In genomic region chr10:66940950-66941349, GRCh38 we compare ENCODE assay signal across 15 cellular contexts. TPM values are rescaled to one million over a fixed set of nuclear protein-coding genes. Genes with fewer than 3 reads are reported as not detected.
"Had no signal": no experiment of that assay in that cellular context is flagged by ENCODE, and none has a peak within 500 bp of the region (broad histone marks: within the 10 kb centered on the region; RNA-seq: fewer than 3 reads in every experiment).

No MANE protein-coding gene starts in this region.

- H3K36me3 ChIP-seq: cardiac muscle cell, neural progenitor cell, transverse colon had no signal

- H3K9ac ChIP-seq: neural progenitor cell had no signal

- H3K4me3 ChIP-seq: cardiac muscle cell, neural progenitor cell, smooth muscle cell, transverse colon had no signal

- H3K4me1 ChIP-seq: neural progenitor cell had no signal

- H3K9me3 ChIP-seq: transverse colon had no signal

- H2AFZ ChIP-seq: neural progenitor cell had no signal

- DNase-seq: activated CD4-positive, alpha-beta T cell treated with anti-CD3 and anti-CD28 coated beads for 48 hours; activated CD8-positive, alpha-beta memory T cell treated with anti-CD3 and anti-CD28 coated beads, Interleukin-2, amount 50 U/mL, for 48 hours; activated CD8-positive, alpha-beta T cell treated with anti-CD3 and anti-CD28 coated beads, Interleukin-2, amount 10 ng/mL, durations not matched to agents 7 days and 5 days; activated naive CD8-positive, alpha-beta T cell treated with anti-CD3 and anti-CD28 coated beads, Interleukin-2, amount 10 ng/mL, durations not matched to agents 7 days and 5 days; cortex of kidney; endodermal cell; glutamatergic neuron; immature natural killer cell; transverse colon had no signal

- ATAC-seq: activated CD8-positive, alpha-beta T cell treated with anti-CD3 and anti-CD28 coated beads, Interleukin-2, amount 10 ng/mL, durations not matched to agents 7 days and 5 days; left lobe of liver; right cardiac atrium; WTC11 had no signal

- H3K4me2 ChIP-seq: neural progenitor cell, smooth muscle cell had no signal

- H3K27ac ChIP-seq: cardiac muscle cell, neural progenitor cell, transverse colon had no signal

- H3K27me3 ChIP-seq: cardiac muscle cell, neural progenitor cell, transverse colon had no signal

RNA-seq across cellular contexts. Expression of gene LRRTM3, which starts 15.1 kb away (rescaled TPM):
- total RNA-seq: activated CD8-positive, alpha-beta T cell treated with anti-CD3 and anti-CD28 coated beads, Interleukin-2, amount 10 ng/mL, durations not matched to agents 7 days and 5 days; activated naive CD8-positive, alpha-beta T cell treated with anti-CD3 and anti-CD28 coated beads, Interleukin-2, amount 10 ng/mL, durations not matched to agents 7 days and 5 days; endodermal cell; left lobe of liver; right cardiac atrium; smooth muscle cell; transverse colon had no signal
